In genomic region chr14:22570132-22570949, GRCh38 we compare ENCODE assay signal across 7 cellular contexts. TPM values are rescaled to one million over a fixed set of nuclear protein-coding genes. Genes with fewer than 3 reads are reported as not detected.
DNase-seq lines count a peak whose midpoint lies in the region; ATAC-seq and TF ChIP-seq lines count a peak whose summit lies in the region.

No MANE protein-coding gene starts in this region.

- DNase-seq in NCI-H128 (lab: John Stamatoyannopoulos, UW; ENCODE audit: unreplicated experiment), result peak; percentile 48
- peak; percentile 66 for DNase-seq in SKM-1 treated with dmso at 0.1 percent for 144 hours (lab: John Stamatoyannopoulos, UW; ENCODE audit: unreplicated experiment)
- peak; percentile 70 for DNase-seq in activated naive CD8-positive, alpha-beta T cell treated with anti-CD3 and anti-CD28 coated beads, Interleukin-2, amount 50 U/mL, for 16 hours (ENCODE audit: low read depth, low spot score)
- DNase-seq in left cardiac atrium, result peak; percentile 69
- peak; percentile 75 for DNase-seq in putamen (ENCODE audit: low spot score)

- intact Hi-C loops in left cardiac atrium (cut with DNase I), result loop anchor here in 1 of 2 donors (2.0 to 5.0 kb wide), 2 partner anchors 82 to 247 kb away; partner anchors contain the start of gene SLC7A7

- TF ChIP-seq POLR2A in GM15510 (IDR thresholded peaks at IDR 0.05; ENCODE audit: borderline replicate concordance, extremely low read depth, insufficient read length), result peak; percentile 36

- ATAC-seq in HG02870 (IDR thresholded peaks at IDR 0.05; ENCODE audit: unreplicated experiment) (peak; percentile 56), left cardiac atrium (peak; percentile 69 to 80)

RNA-seq across cellular contexts. Expression of gene DAD1, which starts 18.7 kb away (rescaled TPM):
- total RNA-seq in left cardiac atrium, result 100 to 1,000 TPM; 150 to 165 TPM

RNA-seq across cellular contexts. Expression of gene ABHD4, which starts 27.8 kb away (rescaled TPM):
- 10 to 100 TPM; 19.8 to 20.1 TPM for total RNA-seq in left cardiac atrium

Comparison
In these comparisons a context has a peak if more than half of its experiments do, and no peak if none do; other contexts are left out.
1. Peak in every context shown above with its lines: DNase-seq and ATAC-seq.